Comparison of ENCODE assay signal across 1 cellular context in genomic region chr2:68774569-68775271, GRCh38.
TF ChIP-seq lines count a peak whose summit lies in the region.

No MANE protein-coding gene starts in this region.

TF ChIP-seq in K562, 482 proteins besides CTCF, POLR2A, EP300 and RAD21 (continued from another document and continues in another):
- TF ChIP-seq, protein P1, sequence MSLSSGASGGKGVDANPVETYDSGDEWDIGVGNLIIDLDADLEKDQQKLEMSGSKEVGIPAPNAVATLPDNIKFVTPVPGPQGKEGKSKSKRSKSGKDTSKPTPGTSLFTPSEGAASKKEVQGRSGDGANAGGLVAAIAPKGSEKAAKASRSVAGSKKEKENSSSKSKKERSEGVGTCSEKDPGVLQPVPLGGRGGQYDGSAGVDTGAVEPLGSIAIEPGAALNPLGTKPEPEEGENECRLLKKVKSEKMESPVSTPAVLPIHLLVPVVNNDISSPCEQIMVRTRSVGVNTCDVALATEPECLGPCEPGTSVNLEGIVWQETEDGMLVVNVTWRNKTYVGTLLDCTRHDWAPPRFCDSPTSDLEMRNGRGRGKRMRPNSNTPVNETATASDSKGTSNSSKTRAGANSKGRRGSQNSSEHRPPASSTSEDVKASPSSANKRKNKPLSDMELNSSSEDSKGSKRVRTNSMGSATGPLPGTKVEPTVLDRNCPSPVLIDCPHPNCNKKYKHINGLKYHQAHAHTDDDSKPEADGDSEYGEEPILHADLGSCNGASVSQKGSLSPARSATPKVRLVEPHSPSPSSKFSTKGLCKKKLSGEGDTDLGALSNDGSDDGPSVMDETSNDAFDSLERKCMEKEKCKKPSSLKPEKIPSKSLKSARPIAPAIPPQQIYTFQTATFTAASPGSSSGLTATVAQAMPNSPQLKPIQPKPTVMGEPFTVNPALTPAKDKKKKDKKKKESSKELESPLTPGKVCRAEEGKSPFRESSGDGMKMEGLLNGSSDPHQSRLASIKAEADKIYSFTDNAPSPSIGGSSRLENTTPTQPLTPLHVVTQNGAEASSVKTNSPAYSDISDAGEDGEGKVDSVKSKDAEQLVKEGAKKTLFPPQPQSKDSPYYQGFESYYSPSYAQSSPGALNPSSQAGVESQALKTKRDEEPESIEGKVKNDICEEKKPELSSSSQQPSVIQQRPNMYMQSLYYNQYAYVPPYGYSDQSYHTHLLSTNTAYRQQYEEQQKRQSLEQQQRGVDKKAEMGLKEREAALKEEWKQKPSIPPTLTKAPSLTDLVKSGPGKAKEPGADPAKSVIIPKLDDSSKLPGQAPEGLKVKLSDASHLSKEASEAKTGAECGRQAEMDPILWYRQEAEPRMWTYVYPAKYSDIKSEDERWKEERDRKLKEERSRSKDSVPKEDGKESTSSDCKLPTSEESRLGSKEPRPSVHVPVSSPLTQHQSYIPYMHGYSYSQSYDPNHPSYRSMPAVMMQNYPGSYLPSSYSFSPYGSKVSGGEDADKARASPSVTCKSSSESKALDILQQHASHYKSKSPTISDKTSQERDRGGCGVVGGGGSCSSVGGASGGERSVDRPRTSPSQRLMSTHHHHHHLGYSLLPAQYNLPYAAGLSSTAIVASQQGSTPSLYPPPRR (CRISPR knock-in tag; IDR thresholded peaks at IDR 0.05; ENCODE audit: borderline replicate concordance): no peak
- TF ChIP-seq HES1 (IDR thresholded peaks at IDR 0.05; ENCODE audit: low read depth): no peak
- TF ChIP-seq ZSCAN29 (IDR thresholded peaks at IDR 0.05): no peak
- no peak for TF ChIP-seq TRIM24 (IDR thresholded peaks at IDR 0.05)
- peak; percentile 84 for TF ChIP-seq HMGN3 (IDR thresholded peaks at IDR 0.05; ENCODE audit: borderline replicate concordance, extremely low read depth, insufficient read length, low read depth, low read length)
- TF ChIP-seq KLF13 (tag; IDR thresholded peaks at IDR 0.05; ENCODE audit: borderline replicate concordance, low read depth): no peak
- TF ChIP-seq PTRF (tag; IDR thresholded peaks at IDR 0.05): no peak
- TF ChIP-seq, protein P2, sequence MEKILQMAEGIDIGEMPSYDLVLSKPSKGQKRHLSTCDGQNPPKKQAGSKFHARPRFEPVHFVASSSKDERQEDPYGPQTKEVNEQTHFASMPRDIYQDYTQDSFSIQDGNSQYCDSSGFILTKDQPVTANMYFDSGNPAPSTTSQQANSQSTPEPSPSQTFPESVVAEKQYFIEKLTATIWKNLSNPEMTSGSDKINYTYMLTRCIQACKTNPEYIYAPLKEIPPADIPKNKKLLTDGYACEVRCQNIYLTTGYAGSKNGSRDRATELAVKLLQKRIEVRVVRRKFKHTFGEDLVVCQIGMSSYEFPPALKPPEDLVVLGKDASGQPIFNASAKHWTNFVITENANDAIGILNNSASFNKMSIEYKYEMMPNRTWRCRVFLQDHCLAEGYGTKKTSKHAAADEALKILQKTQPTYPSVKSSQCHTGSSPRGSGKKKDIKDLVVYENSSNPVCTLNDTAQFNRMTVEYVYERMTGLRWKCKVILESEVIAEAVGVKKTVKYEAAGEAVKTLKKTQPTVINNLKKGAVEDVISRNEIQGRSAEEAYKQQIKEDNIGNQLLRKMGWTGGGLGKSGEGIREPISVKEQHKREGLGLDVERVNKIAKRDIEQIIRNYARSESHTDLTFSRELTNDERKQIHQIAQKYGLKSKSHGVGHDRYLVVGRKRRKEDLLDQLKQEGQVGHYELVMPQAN (IDR thresholded peaks at IDR 0.05; ENCODE audit: borderline replicate concordance): no peak
- TF ChIP-seq POLR3G (IDR thresholded peaks at IDR 0.05; ENCODE audit: extremely low read depth, insufficient read length, insufficient replicate concordance): no peak
- TF ChIP-seq ZNF263 (CRISPR knock-in tag; IDR thresholded peaks at IDR 0.05; ENCODE audit: borderline replicate concordance): no peak
- peak; percentile 49; the same call in 1 of the 2 replicates for TF ChIP-seq MYNN (IDR thresholded peaks at IDR 0.05)
- no peak for TF ChIP-seq MYNN (CRISPR knock-in tag; IDR thresholded peaks at IDR 0.05)
- no peak for TF ChIP-seq CBX3 (IDR thresholded peaks at IDR 0.05; ENCODE audit: borderline replicate concordance in 1 of 2, low read length in 2 of 2)
- TF ChIP-seq ZNF197 (CRISPR knock-in tag; IDR thresholded peaks at IDR 0.05; ENCODE audit: low read depth): no peak
- TF ChIP-seq L3MBTL2 (IDR thresholded peaks at IDR 0.05): peak; percentile 46; the same call in 1 of the 2 replicates
- TF ChIP-seq POLR3A (IDR thresholded peaks at IDR 0.05; ENCODE audit: borderline replicate concordance, extremely low read depth, insufficient read depth, insufficient read length): no peak
- no peak for TF ChIP-seq SFPQ (IDR thresholded peaks at IDR 0.05; ENCODE audit: low read depth, low read length)
- no peak for TF ChIP-seq JUNB (CRISPR knock-in tag; conservative IDR thresholded peaks at IDR 0.05)
- no peak for TF ChIP-seq ESRRB (CRISPR knock-in tag; IDR thresholded peaks at IDR 0.05; ENCODE audit: borderline replicate concordance)
- no peak for TF ChIP-seq HCFC1 (IDR thresholded peaks at IDR 0.05; ENCODE audit: low read depth, low read length)
- no peak for TF ChIP-seq ZNF12 (CRISPR knock-in tag; IDR thresholded peaks at IDR 0.05)
- TF ChIP-seq, protein P3, sequence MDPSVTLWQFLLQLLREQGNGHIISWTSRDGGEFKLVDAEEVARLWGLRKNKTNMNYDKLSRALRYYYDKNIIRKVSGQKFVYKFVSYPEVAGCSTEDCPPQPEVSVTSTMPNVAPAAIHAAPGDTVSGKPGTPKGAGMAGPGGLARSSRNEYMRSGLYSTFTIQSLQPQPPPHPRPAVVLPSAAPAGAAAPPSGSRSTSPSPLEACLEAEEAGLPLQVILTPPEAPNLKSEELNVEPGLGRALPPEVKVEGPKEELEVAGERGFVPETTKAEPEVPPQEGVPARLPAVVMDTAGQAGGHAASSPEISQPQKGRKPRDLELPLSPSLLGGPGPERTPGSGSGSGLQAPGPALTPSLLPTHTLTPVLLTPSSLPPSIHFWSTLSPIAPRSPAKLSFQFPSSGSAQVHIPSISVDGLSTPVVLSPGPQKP (CRISPR knock-in tag; IDR thresholded peaks at IDR 0.05): no peak
- TF ChIP-seq HDGF (IDR thresholded peaks at IDR 0.05): no peak
- TF ChIP-seq SRSF1 (IDR thresholded peaks at IDR 0.05; ENCODE audit: low read depth, low read length): no peak
- TF ChIP-seq TAF9B (IDR thresholded peaks at IDR 0.05; ENCODE audit: partially characterized antibody): no peak
- TF ChIP-seq HEY1 (CRISPR knock-in tag; IDR thresholded peaks at IDR 0.05; ENCODE audit: borderline replicate concordance): no peak
- no peak for TF ChIP-seq GABPB1 (CRISPR knock-in tag; IDR thresholded peaks at IDR 0.05)
- peak; percentile 70; the same call in 1 of the 2 replicates for TF ChIP-seq HDAC2 (IDR thresholded peaks at IDR 0.05)
- TF ChIP-seq ELK3 (CRISPR knock-in tag; IDR thresholded peaks at IDR 0.05): no peak
- TF ChIP-seq, protein P4, sequence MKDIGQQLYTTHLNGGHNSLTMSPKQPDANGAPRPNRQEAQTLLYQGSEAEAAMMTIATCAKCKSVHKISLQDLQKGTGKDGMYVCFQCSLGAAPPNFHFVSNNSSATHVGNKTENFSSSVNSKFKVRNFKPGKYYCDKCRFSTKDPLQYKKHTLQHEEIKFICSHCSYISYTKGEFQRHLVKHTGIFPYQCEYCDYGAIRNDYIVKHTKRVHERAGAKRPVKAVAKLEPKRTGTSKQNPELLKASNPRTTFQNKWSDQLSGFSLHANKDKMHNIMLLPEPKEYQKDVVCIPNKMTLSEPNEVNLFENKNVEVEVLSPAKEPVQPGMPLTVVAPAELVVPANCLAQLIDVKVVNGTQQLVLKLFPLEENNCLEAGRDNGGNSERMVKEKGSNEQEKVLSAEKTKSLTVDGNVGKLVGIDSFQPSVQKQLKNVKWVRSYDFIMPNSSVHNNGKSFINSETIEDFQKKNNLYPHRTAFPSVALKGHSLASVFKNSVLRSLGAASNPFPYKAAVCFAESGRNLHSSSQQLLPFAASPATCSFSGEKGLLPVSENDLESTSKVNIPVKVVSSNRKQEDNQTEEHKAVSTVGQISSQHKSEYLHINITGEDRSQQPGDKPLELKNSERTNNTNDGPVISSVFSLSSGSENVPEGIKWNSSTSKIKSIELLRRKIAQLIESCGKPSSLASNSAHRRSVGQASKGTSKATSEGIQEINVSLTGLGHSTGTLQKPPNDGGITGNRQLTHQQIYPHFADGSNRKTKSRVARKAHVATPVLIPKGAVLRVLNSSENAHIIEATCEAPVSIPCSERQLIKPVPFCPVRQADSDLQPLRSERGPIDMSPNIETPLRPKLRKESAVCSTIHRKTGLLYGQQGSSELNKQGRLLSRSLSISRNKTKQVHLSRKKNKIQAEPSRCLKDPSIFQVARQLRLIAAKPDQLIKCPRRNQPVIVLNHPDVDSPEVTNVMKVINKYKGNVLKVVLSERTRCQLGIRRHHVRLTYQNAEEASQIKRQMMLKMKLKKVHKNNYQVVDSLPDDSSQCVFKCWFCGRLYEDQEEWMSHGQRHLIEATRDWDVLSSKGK (CRISPR knock-in tag; IDR thresholded peaks at IDR 0.05): no peak
- TF ChIP-seq ZEB2 (IDR thresholded peaks at IDR 0.05): peak; percentile 93
- no peak for TF ChIP-seq JUN (IDR thresholded peaks at IDR 0.05; ENCODE audit: borderline replicate concordance, low read depth, low read length)
- no peak for TF ChIP-seq JUN (CRISPR knock-in tag; IDR thresholded peaks at IDR 0.05; ENCODE audit: borderline replicate concordance)
- no peak for TF ChIP-seq CC2D1A (IDR thresholded peaks at IDR 0.05)
- TF ChIP-seq ZNF41 (CRISPR knock-in tag; conservative IDR thresholded peaks at IDR 0.05): no peak
- no peak for TF ChIP-seq NR3C1 (CRISPR knock-in tag; IDR thresholded peaks at IDR 0.05)
- no peak for TF ChIP-seq SAFB2 (IDR thresholded peaks at IDR 0.05; ENCODE audit: borderline replicate concordance, low read depth, low read length, severe bottlenecking)
- TF ChIP-seq SREBF2 (CRISPR knock-in tag; IDR thresholded peaks at IDR 0.05): no peak
- peak; percentile 68; the same call in 1 of the 2 replicates for TF ChIP-seq LEF1 (IDR thresholded peaks at IDR 0.05)
- TF ChIP-seq ESRRA (IDR thresholded peaks at IDR 0.05; ENCODE audit: borderline replicate concordance, low read depth): no peak
- no peak for TF ChIP-seq RNF219 (CRISPR knock-in tag; IDR thresholded peaks at IDR 0.05)
- TF ChIP-seq MXI1 (IDR thresholded peaks at IDR 0.05; ENCODE audit: low read depth, low read length): no peak
- no peak for TF ChIP-seq HDAC3 (IDR thresholded peaks at IDR 0.05; ENCODE audit: borderline replicate concordance, partially characterized antibody)
- TF ChIP-seq NR2C1 (IDR thresholded peaks at IDR 0.05): no peak
- TF ChIP-seq NR2C1 (tag; IDR thresholded peaks at IDR 0.05): no peak; the same call in 1 of the 2 replicates
- peak in 1 of 2 experiments; percentile 47; a peak in 1 of 4 replicates for TF ChIP-seq TEAD1 (CRISPR knock-in tag; IDR thresholded peaks at IDR 0.05)
- peak; percentile 29; the same call in 1 of the 2 replicates for TF ChIP-seq CBFA2T2 (conservative IDR thresholded peaks at IDR 0.05)
- TF ChIP-seq ZNF695 (CRISPR knock-in tag; IDR thresholded peaks at IDR 0.05): no peak
- TF ChIP-seq ZFP30 (CRISPR knock-in tag; IDR thresholded peaks at IDR 0.05; ENCODE audit: borderline replicate concordance): no peak
- TF ChIP-seq, protein P5, sequence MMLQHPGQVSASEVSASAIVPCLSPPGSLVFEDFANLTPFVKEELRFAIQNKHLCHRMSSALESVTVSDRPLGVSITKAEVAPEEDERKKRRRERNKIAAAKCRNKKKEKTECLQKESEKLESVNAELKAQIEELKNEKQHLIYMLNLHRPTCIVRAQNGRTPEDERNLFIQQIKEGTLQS (IDR thresholded peaks at IDR 0.05): no peak
- TF ChIP-seq, protein P5 (CRISPR knock-in tag; conservative IDR thresholded peaks at IDR 0.05): no peak
- no peak for TF ChIP-seq ZBTB1 (CRISPR knock-in tag; IDR thresholded peaks at IDR 0.05; ENCODE audit: borderline replicate concordance, low read depth)
